ENCODE assay signal across 11 cellular contexts in the genomic region with DNA sequence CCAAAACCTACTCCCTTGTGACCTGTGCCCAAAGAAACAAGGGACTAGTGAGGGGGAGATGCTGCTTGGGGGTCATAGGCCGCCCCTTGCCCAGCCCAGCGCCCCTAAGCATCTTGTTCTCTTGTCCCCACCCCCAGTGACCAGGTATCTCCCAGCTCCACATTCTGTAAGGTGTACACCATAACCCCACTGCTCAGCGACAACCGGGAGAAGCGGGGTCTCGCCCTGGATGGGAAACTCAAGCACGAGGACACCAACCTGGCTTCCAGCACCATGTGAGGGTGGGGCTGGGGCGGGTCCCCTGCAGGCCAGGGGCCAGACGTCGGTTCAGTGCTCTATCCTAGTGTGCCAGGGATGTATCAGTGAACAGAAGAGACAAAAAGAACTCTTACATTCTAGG. TPM values are rescaled to one million over a fixed set of nuclear protein-coding genes. Genes with fewer than 3 reads are reported as not detected.
"Had no signal": no experiment of that assay in that cellular context is flagged by ENCODE, and none has a peak within 500 bp of the region (broad histone marks: within the 10 kb centered on the region; RNA-seq: fewer than 3 reads in every experiment).

No MANE protein-coding gene starts in this region.

- H3K27me3 ChIP-seq: cardiac muscle cell, esophagus squamous epithelium, heart left ventricle, sigmoid colon had no signal

- H3K9me3 ChIP-seq: esophagus squamous epithelium, heart left ventricle, sigmoid colon, SK-N-SH had no signal

- H3K27ac ChIP-seq: cardiac muscle cell, esophagus squamous epithelium, sigmoid colon had no signal

- H3K36me3 ChIP-seq: cardiac muscle cell had no signal

- ATAC-seq: stimulated activated naive CD8-positive, alpha-beta T cell treated with anti-CD3 and anti-CD28 coated beads, Interleukin-15, Interleukin-2, amounts not matched to agents 100 U/mL and 50 U/mL, for 24 hours had no signal

- H3K9me3 Mint-ChIP-seq: nephron progenitor cell had no signal

- H3K4me3 ChIP-seq: cardiac muscle cell, esophagus squamous epithelium, heart left ventricle, sigmoid colon had no signal

- H3K27ac Mint-ChIP-seq: nephron progenitor cell had no signal

- H3K4me1 ChIP-seq: sigmoid colon had no signal

- DNase-seq: activated effector memory CD4-positive, alpha-beta T cell treated with anti-CD3 and anti-CD28 coated beads, Interleukin-2, amount 50 U/mL, for 16 hours; activated T-cell treated with anti-CD3 and anti-CD28 coated beads for 4 hours; esophagus squamous epithelium; nephron progenitor cell; sigmoid colon; SK-N-SH; stimulated activated naive CD8-positive, alpha-beta T cell treated with anti-CD3 and anti-CD28 coated beads, Interleukin-15, Interleukin-2, amounts not matched to agents 100 U/mL and 50 U/mL, for 24 hours; T-helper 2 cell had no signal

- H3K4me3 Mint-ChIP-seq: nephron progenitor cell had no signal

RNA-seq across cellular contexts. Expression of a gene that starts 20.5 kb away (rescaled TPM):
- total RNA-seq: cardiac muscle cell, temporal lobe had no signal
